Comparison of ENCODE assay signal across 32 cellular contexts in genomic region chr17:9484789-9485188, GRCh38.
A peak's percentile ranks its signal among the peaks of the same experiment; 100 is the strongest.
DNase-seq lines count a peak whose midpoint lies in the region; ATAC-seq, FAIRE-seq and TF ChIP-seq lines count a peak whose summit lies in the region.
"Had no signal": no experiment of that assay in that cellular context is flagged by ENCODE, and none has a peak within 500 bp of the region (broad histone marks: within the 10 kb centered on the region; RNA-seq: fewer than 3 reads in every experiment).

No MANE protein-coding gene starts in this region.

- no peak overlapping the region for H3K9ac ChIP-seq in endodermal cell (ENCODE audit: extremely low read depth, low read length, poor library complexity, severe bottlenecking)
- H3K9ac ChIP-seq: KMS-11 had no signal

- DNase-seq in EH (ENCODE audit: low read depth), result peak; percentile 52
- DNase-seq in RCC 7860 (ENCODE audit: low spot score), result peak; percentile 21
- DNase-seq in endodermal cell, result peak; percentile 23
- peak; percentile 56 for DNase-seq in myocyte (ENCODE audit: low read depth)
- DNase-seq in GM10248 (ENCODE audit: extremely low spot score), result no peak
- DNase-seq in cerebellar nuclear complex (lab: John Stamatoyannopoulos, UW), result no peak
- DNase-seq in NCI-H526 (lab: John Stamatoyannopoulos, UW), result no peak
- DNase-seq: ACHN; activated CD4-positive, alpha-beta T cell treated with anti-CD3 and anti-CD28 coated beads for 4 hours; activated CD8-positive, alpha-beta memory T cell treated with anti-CD3 and anti-CD28 coated beads for 24 hours; activated gamma-delta T cell; activated naive CD8-positive, alpha-beta T cell treated with anti-CD3 and anti-CD28 coated beads, Interleukin-2, amount 10 ng/mL, durations not matched to agents 7 days and 5 days; body of pancreas; DND-41; effector CD8-positive, alpha-beta T cell; H7; left ventricle myocardium inferior; naive B cell; NCI-H1436; NCI-H446 treated with DMSO at 0.1 percent for 48 hours; sigmoid colon; stimulated activated CD4-positive, alpha-beta T cell treated with anti-CD3 and anti-CD28 coated beads, Interleukin-4, amount 100 ng/mL, for 4 hours; stimulated activated naive B cell treated with anti-CD40 and anti-IgM and Interleukin-4, amounts not matched to agents 10 μg/mL and 1 μg/mL and 100 μg/mL, for 72 hours; upper lobe of right lung had no signal

- peaks cover 8% of the 10 kb centered on the region for H3K4me1 Mint-ChIP-seq in endodermal cell
- H3K4me1 Mint-ChIP-seq: activated naive CD8-positive, alpha-beta T cell treated with anti-CD3 and anti-CD28 coated beads, Interleukin-2, amount 10 ng/mL, durations not matched to agents 7 days and 5 days; CD14-positive monocyte; stimulated activated naive B cell treated with anti-CD40 and anti-IgM and Interleukin-4, amounts not matched to agents 10 μg/mL and 1 μg/mL and 100 μg/mL, for 72 hours had no signal

- POLR2A ChIA-PET in GM10248 (lab: Yijun Ruan, JAX), result no interaction called here

- no peaks in the 10 kb centered on the region for H3K27me3 Mint-ChIP-seq in endodermal cell (ENCODE audit: insufficient read depth)
- H3K27me3 Mint-ChIP-seq: activated naive CD8-positive, alpha-beta T cell treated with anti-CD3 and anti-CD28 coated beads, Interleukin-2, amount 10 ng/mL, durations not matched to agents 7 days and 5 days; naive B cell; progenitor cell of endocrine pancreas; stimulated activated naive B cell treated with anti-CD40 and anti-IgM and Interleukin-4, amounts not matched to agents 10 μg/mL and 1 μg/mL and 100 μg/mL, for 72 hours had no signal

- CTCF ChIA-PET in GM10248 (lab: Yijun Ruan, JAX), result no interaction called here

- H3K9me3 Mint-ChIP-seq in endodermal cell, result no peaks in the 10 kb centered on the region
- H3K9me3 Mint-ChIP-seq: activated naive CD8-positive, alpha-beta T cell treated with anti-CD3 and anti-CD28 coated beads, Interleukin-2, amount 10 ng/mL, durations not matched to agents 7 days and 5 days; naive B cell; stimulated activated naive B cell treated with anti-CD40 and anti-IgM and Interleukin-4, amounts not matched to agents 10 μg/mL and 1 μg/mL and 100 μg/mL, for 72 hours had no signal

- no peak overlapping the region for H3K27ac ChIP-seq in endodermal cell (ENCODE audit: low read depth, low read length)
- H3K27ac ChIP-seq: body of pancreas, KMS-11, left ventricle myocardium inferior, sigmoid colon, upper lobe of right lung, VCaP had no signal

- no peak overlapping the region for H3K4me3 ChIP-seq in endodermal cell (ENCODE audit: low read length)
- H3K4me3 ChIP-seq: body of pancreas, left ventricle myocardium inferior, sigmoid colon, upper lobe of right lung had no signal

- no peaks in the 10 kb centered on the region for H3K9me3 ChIP-seq in endodermal cell (ENCODE audit: control insufficient read depth, low read length)
- H3K9me3 ChIP-seq: body of pancreas, left ventricle myocardium inferior, sigmoid colon, upper lobe of right lung had no signal

- TF ChIP-seq CTCF in endodermal cell (conservative IDR thresholded peaks at IDR 0.05), result no peak
- no peak for TF ChIP-seq CTCF in GM10248 (IDR thresholded peaks at IDR 0.05; ENCODE audit: control extremely low read depth, extremely low read depth, low read depth, missing control alignments)

- H3K36me3 ChIP-seq in endodermal cell (ENCODE audit: control insufficient read depth, insufficient read depth, low read length), result no peaks in the 10 kb centered on the region
- H3K36me3 ChIP-seq: sigmoid colon, upper lobe of right lung had no signal

- H3K36me3 Mint-ChIP-seq in endodermal cell (ENCODE audit: low read depth), result peaks cover 12% of the 10 kb centered on the region

- H3K27me3 ChIP-seq in endodermal cell (ENCODE audit: control insufficient read depth, insufficient read depth, low read length, poor library complexity, severe bottlenecking), result no peaks in the 10 kb centered on the region
- H3K27me3 ChIP-seq: body of pancreas, sigmoid colon, upper lobe of right lung had no signal

- ATAC-seq in HG02884 (IDR thresholded peaks at IDR 0.05; ENCODE audit: unreplicated experiment), result no peak
- ATAC-seq: body of pancreas; Right ventricle myocardium inferior; stimulated activated naive B cell treated with anti-CD40 and anti-IgM and Interleukin-4, amounts not matched to agents 10 μg/mL and 1 μg/mL and 100 μg/mL, for 72 hours; upper lobe of right lung had no signal

- no peak overlapping the region for H3K27ac Mint-ChIP-seq in endodermal cell
- H3K27ac Mint-ChIP-seq: activated naive CD8-positive, alpha-beta T cell treated with anti-CD3 and anti-CD28 coated beads, Interleukin-2, amount 10 ng/mL, durations not matched to agents 7 days and 5 days; progenitor cell of endocrine pancreas; stimulated activated naive B cell treated with anti-CD40 and anti-IgM and Interleukin-4, amounts not matched to agents 10 μg/mL and 1 μg/mL and 100 μg/mL, for 72 hours had no signal

- no peak overlapping the region for H3K4me3 Mint-ChIP-seq in endodermal cell
- H3K4me3 Mint-ChIP-seq: activated naive CD8-positive, alpha-beta T cell treated with anti-CD3 and anti-CD28 coated beads, Interleukin-2, amount 10 ng/mL, durations not matched to agents 7 days and 5 days; CD14-positive monocyte; naive B cell; stimulated activated naive B cell treated with anti-CD40 and anti-IgM and Interleukin-4, amounts not matched to agents 10 μg/mL and 1 μg/mL and 100 μg/mL, for 72 hours had no signal

- WGBS in endodermal cell (ENCODE audit: insufficient coverage in 1 of 2, insufficient read length in 1 of 2), 2 experiments, result 100% methylated on average over 1 to 2 of the region's 2 CpGs

- H3K4me1 ChIP-seq in endodermal cell (ENCODE audit: control insufficient read depth, insufficient read depth, low read length), result peaks cover 3% of the 10 kb centered on the region
- H3K4me1 ChIP-seq: body of pancreas, left ventricle myocardium inferior, sigmoid colon, upper lobe of right lung had no signal

- no peak for FAIRE-seq in RCC 7860 (lab: Jason Lieb, UNC)
- FAIRE-seq: colon, GM12892 had no signal

Comparison
In these comparisons a context has a peak if more than half of its experiments do, and no peak if none do; other contexts are left out.
1. DNase-seq: peak in EH (single experiment), RCC 7860 (single experiment), endodermal cell (single experiment) and myocyte (single experiment); none in GM10248 (single experiment), cerebellar nuclear complex (0 of 2) and NCI-H526 (0 of 2).